ENCODE assay signal across 17 cellular contexts in the genomic region with DNA sequence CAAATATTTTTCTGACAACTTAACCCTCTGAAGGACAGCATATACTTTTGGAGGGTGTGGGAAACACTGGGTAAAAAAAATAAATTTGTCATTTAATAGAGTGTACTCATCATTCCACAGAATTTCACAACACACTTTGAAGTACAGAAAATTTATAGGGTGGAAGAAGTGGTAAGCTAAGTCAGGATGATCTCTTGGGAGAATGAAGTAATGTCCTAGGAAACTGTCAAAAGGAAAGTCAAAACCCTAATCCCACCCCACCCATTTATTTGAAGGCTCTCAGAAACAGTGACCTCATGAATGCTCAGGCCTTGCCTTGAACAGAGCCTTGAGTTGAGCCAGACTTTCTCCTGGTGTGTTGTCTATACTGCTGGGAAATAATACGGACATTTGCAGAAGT. TPM values are rescaled to one million over a fixed set of nuclear protein-coding genes. Genes with fewer than 3 reads are reported as not detected.
DNase-seq lines count a peak whose midpoint lies in the region; TF ChIP-seq lines count a peak whose summit lies in the region.
"Had no signal": no experiment of that assay in that cellular context is flagged by ENCODE, and none has a peak within 500 bp of the region (broad histone marks: within the 10 kb centered on the region; RNA-seq: fewer than 3 reads in every experiment).

No MANE protein-coding gene starts in this region.

- TF ChIP-seq POLR2A in vagina (IDR thresholded peaks at IDR 0.05): no peak

- H3K27me3 ChIP-seq in vagina: no peaks in the 10 kb centered on the region
- H3K27me3 ChIP-seq: right lobe of liver, thyroid gland had no signal

- no peaks in the 10 kb centered on the region for H3K9me3 ChIP-seq in vagina
- H3K9me3 ChIP-seq: right lobe of liver, thyroid gland had no signal

- H3K36me3 ChIP-seq in vagina: no peaks in the 10 kb centered on the region
- H3K36me3 ChIP-seq: right lobe of liver, thyroid gland had no signal

- TF ChIP-seq CTCF in epithelial cell of esophagus (IDR thresholded peaks at IDR 0.05; ENCODE audit: insufficient read depth, low read depth, low read length, missing control alignments) (no peak), vagina (IDR thresholded peaks at IDR 0.05) (no peak)

- peak; percentile 9 for DNase-seq in MV-4-11 (lab: John Stamatoyannopoulos, UW)
- peak; percentile 24 for DNase-seq in epithelial cell of esophagus (ENCODE audit: low read depth)
- peak; percentile 42 for DNase-seq in iris pigment epithelial cell (ENCODE audit: low read depth)
- no peak for DNase-seq in vagina (ENCODE audit: extremely low spot score in 2 of 2)
- DNase-seq in GF-D8 (lab: John Stamatoyannopoulos, UW): no peak
- DNase-seq in COLO668 (lab: John Stamatoyannopoulos, UW; ENCODE audit: unreplicated experiment): no peak
- no peak for DNase-seq in stimulated activated CD4-positive, alpha-beta T cell treated with anti-CD3 and anti-CD28 coated beads, Interleukin-4, amount 100 ng/mL, for 1 hour
- DNase-seq: activated CD4-positive, CD25-positive, alpha-beta regulatory T cell; C1 segment of cervical spinal cord; central memory CD4-positive, alpha-beta T cell; left cardiac atrium; NCI-H2029; NCI-H510A; right lobe of liver; SIG-M5; stimulated activated CD4-positive, alpha-beta T cell treated with anti-CD3 and anti-CD28 coated beads, Interleukin-4, amount 100 ng/mL, for 24 hours; thyroid gland had no signal

- peaks cover 23% of the 10 kb centered on the region for H3K4me1 ChIP-seq in vagina
- H3K4me1 ChIP-seq: thyroid gland had no signal

- peak overlapping the region; percentile 85 for H3K27ac ChIP-seq in vagina
- H3K27ac ChIP-seq: right lobe of liver had no signal

- H3K4me3 ChIP-seq in epithelial cell of esophagus (ENCODE audit: low read length): no peak overlapping the region
- no peak overlapping the region for H3K4me3 ChIP-seq in vagina
- H3K4me3 ChIP-seq: right lobe of liver, thyroid gland had no signal

- intact Hi-C loops in vagina (cut with DNase I): no loop called here

RNA-seq across cellular contexts. Expression of a gene that starts 7.3 kb away (rescaled TPM):
- total RNA-seq in vagina: 118 TPM

RNA-seq across cellular contexts. Expression of a gene that starts 56.6 kb away (rescaled TPM):
- total RNA-seq in vagina: 27.5 TPM

Comparison
In these comparisons a context has a peak if more than half of its experiments do, and no peak if none do; other contexts are left out.
1. DNase-seq: peak in MV-4-11 (single experiment), epithelial cell of esophagus (single experiment) and iris pigment epithelial cell (single experiment); none in vagina (0 of 2), GF-D8 (single experiment), COLO668 (single experiment) and stimulated activated CD4-positive, alpha-beta T cell treated with anti-CD3 and anti-CD28 coated beads, Interleukin-4, amount 100 ng/mL, for 1 hour (single experiment).